28 cellular contexts compared by ENCODE assay signal in the genomic region with DNA sequence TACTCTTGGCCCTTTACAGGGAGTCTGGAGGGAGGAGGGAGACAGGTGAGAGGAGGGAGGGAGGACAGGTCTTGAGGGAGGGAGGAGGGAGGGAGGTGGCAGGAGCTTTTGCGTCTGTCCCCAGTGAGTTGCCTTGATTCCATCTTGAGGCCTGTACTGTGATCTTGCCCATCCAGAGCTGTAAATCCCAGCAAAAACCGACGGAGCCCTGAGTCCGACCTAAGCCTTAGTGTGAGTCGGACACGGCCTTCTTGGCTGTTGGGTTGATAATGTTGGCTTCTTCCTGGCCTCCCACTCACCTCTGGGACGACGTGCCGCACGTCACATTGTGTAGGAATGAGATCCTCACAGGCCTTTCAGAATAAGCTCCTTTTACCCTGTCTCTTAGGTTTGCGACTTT.
"Had no signal": no experiment of that assay in that cellular context is flagged by ENCODE, and none has a peak within 500 bp of the region (broad histone marks: within the 10 kb centered on the region; RNA-seq: fewer than 3 reads in every experiment).

No MANE protein-coding gene starts in this region.

- H3K36me3 ChIP-seq: breast epithelium, esophagus squamous epithelium, left lung, pancreas, prostate gland, suprapubic skin, tibial artery, upper lobe of right lung had no signal

- ATAC-seq: activated CD4-positive, alpha-beta T cell treated with anti-CD3 and anti-CD28 coated beads for 36 hours; activated T-cell treated with anti-CD3 and anti-CD28 coated beads, Interleukin-2, amount 50 U/mL, for 4 hours; activated T-helper 17 cell treated with anti-CD3 and anti-CD28 coated beads, Interleukin-2, amount 50 U/mL, for 72 hours; left lung; pancreas; T-cell; upper lobe of right lung had no signal

- H3K4me2 ChIP-seq: smooth muscle cell had no signal

- H3K9me3 Mint-ChIP-seq: activated T-cell treated with anti-CD3 and anti-CD28 coated beads, Interleukin-2, amount 50 U/mL, for 4 hours; activated T-helper 17 cell treated with anti-CD3 and anti-CD28 coated beads, Interleukin-2, amount 50 U/mL, for 72 hours; nephron; T-cell; T-helper 2 cell treated with Interferon-gamma antibody and Interleukin-4, amounts not matched to agents 5 μg/mL and 100 μg/mL, for 36 hours had no signal

- H3K27ac Mint-ChIP-seq: activated CD4-positive, alpha-beta T cell treated with anti-CD3 and anti-CD28 coated beads for 36 hours; activated T-helper 17 cell treated with anti-CD3 and anti-CD28 coated beads, Interleukin-2, amount 50 U/mL, for 72 hours; nephron; T-cell; T-helper 2 cell treated with Interferon-gamma antibody and Interleukin-4, amounts not matched to agents 5 μg/mL and 100 μg/mL, for 36 hours had no signal

- H3K36me3 Mint-ChIP-seq: T-cell had no signal

- H3K9me3 ChIP-seq: breast epithelium, esophagus squamous epithelium, left lung, pancreas, prostate gland, suprapubic skin, tibial artery, upper lobe of right lung had no signal

- DNase-seq: activated CD4-positive, alpha-beta T cell treated with anti-CD3 and anti-CD28 coated beads for 36 hours; activated CD4-positive, alpha-beta T cell treated with anti-CD3 and anti-CD28 coated beads, Interleukin-2, amount 50 U/mL, for 48 hours; activated CD4-positive, CD25-positive, alpha-beta regulatory T cell; activated gamma-delta T cell treated with Interleukin-2 at 50 U/mL for 16 hours; activated naive CD4-positive, alpha-beta T cell treated with anti-CD3 and anti-CD28 coated beads, Interleukin-2, amount 50 U/mL, for 16 hours; activated T-cell treated with anti-CD3 and anti-CD28 coated beads, Interleukin-2, amount 50 U/mL, for 4 hours; amniotic stem cell; central memory CD4-positive, alpha-beta T cell; dermis blood vessel endothelial cell; effector CD4-positive, alpha-beta T cell; esophagus squamous epithelium; foreskin melanocyte; pancreas; retina; stimulated activated CD4-positive, alpha-beta T cell treated with anti-CD3 and anti-CD28 coated beads, Interleukin-1b, Interleukin-23, amount 100 ng/mL, for 48 hours; stimulated activated naive CD4-positive, alpha-beta T cell; T-cell; tibial artery had no signal

- H3K27me3 ChIP-seq: breast epithelium, pancreas, suprapubic skin, tibial artery, upper lobe of right lung had no signal

- H3K27ac ChIP-seq: breast epithelium, epithelial cell of prostate, esophagus squamous epithelium, left lung, pancreas, prostate gland, suprapubic skin, tibial artery, upper lobe of right lung had no signal

- H3K4me3 Mint-ChIP-seq: activated CD4-positive, alpha-beta T cell treated with anti-CD3 and anti-CD28 coated beads for 36 hours; activated T-cell treated with anti-CD3 and anti-CD28 coated beads, Interleukin-2, amount 50 U/mL, for 4 hours; activated T-helper 17 cell treated with anti-CD3 and anti-CD28 coated beads, Interleukin-2, amount 50 U/mL, for 72 hours; nephron; T-cell; T-helper 2 cell treated with Interferon-gamma antibody and Interleukin-4, amounts not matched to agents 5 μg/mL and 100 μg/mL, for 36 hours had no signal

- H3K4me3 ChIP-seq: breast epithelium, esophagus squamous epithelium, left lung, pancreas, prostate gland, smooth muscle cell, suprapubic skin, tibial artery, upper lobe of right lung had no signal
